1 cellular context compared by ENCODE assay signal in genomic region chr7:23181684-23182553, GRCh38.
TF ChIP-seq lines count a peak whose summit lies in the region.

Gene NUP42, plus strand, starts transcription at chr7:23182048. Its CDS starts 38 bp downstream, at chr7:23182086.

TF ChIP-seq in HepG2, 621 proteins besides CTCF, POLR2A, EP300 and RAD21 (continued from another document and continues in another):
- TF ChIP-seq HBP1 (CRISPR knock-in tag; IDR thresholded peaks at IDR 0.05; ENCODE audit: low read depth) (peak; percentile 62; the same call in 1 of the 2 replicates), YY1 (IDR thresholded peaks at IDR 0.05; ENCODE audit: insufficient read depth, insufficient replicate concordance, low read depth, low read length) (peak; percentile 72), CREBL2 (CRISPR knock-in tag; IDR thresholded peaks at IDR 0.05; ENCODE audit: borderline replicate concordance) (peak; percentile 36; the same call in 1 of the 2 replicates), CAMTA2 (CRISPR knock-in tag; IDR thresholded peaks at IDR 0.05; ENCODE audit: borderline replicate concordance) (no peak), ZNF629 (CRISPR knock-in tag; conservative IDR thresholded peaks at IDR 0.05) (no peak), KAT2B (IDR thresholded peaks at IDR 0.05; ENCODE audit: borderline replicate concordance, low read depth, low read length) (no peak), ZBED4 (CRISPR knock-in tag; IDR thresholded peaks at IDR 0.05; ENCODE audit: borderline replicate concordance) (no peak), HCFC1 (IDR thresholded peaks at IDR 0.05; ENCODE audit: low read depth, low read length) (peak; percentile 62), ZBTB21 (CRISPR knock-in tag; IDR thresholded peaks at IDR 0.05) (peak; percentile 74), ZNF512 (CRISPR knock-in tag; IDR thresholded peaks at IDR 0.05) (peak; percentile 90; the same call in 1 of the 2 replicates), NKX3-1 (CRISPR knock-in tag; IDR thresholded peaks at IDR 0.05) (no peak), TBL1XR1 (IDR thresholded peaks at IDR 0.05; ENCODE audit: borderline replicate concordance, low read length, partially characterized antibody) (peak; percentile 22), TEF (CRISPR knock-in tag; IDR thresholded peaks at IDR 0.05) (no peak; the same call in 1 of the 2 replicates), ZBTB43 (CRISPR knock-in tag; conservative IDR thresholded peaks at IDR 0.05) (no peak), ZNF737 (CRISPR knock-in tag; IDR thresholded peaks at IDR 0.05; ENCODE audit: borderline replicate concordance) (no peak), TBP (CRISPR knock-in tag; IDR thresholded peaks at IDR 0.05) (no peak), MIER3 (CRISPR knock-in tag; IDR thresholded peaks at IDR 0.05; ENCODE audit: borderline replicate concordance) (peak; percentile 78; the same call in 1 of the 2 replicates), MXD1 (CRISPR knock-in tag; IDR thresholded peaks at IDR 0.05) (peak; percentile 76), ZNF574 (CRISPR knock-in tag; IDR thresholded peaks at IDR 0.05) (peak; percentile 90), CBFB (CRISPR knock-in tag; IDR thresholded peaks at IDR 0.05) (no peak), DRAP1 (CRISPR knock-in tag; IDR thresholded peaks at IDR 0.05) (peak; percentile 83), ZNF235 (CRISPR knock-in tag; IDR thresholded peaks at IDR 0.05; ENCODE audit: borderline replicate concordance) (peak; percentile 60; the same call in 1 of the 2 replicates), TERF1 (CRISPR knock-in tag; IDR thresholded peaks at IDR 0.05) (no peak), ZC3H4 (CRISPR knock-in tag; IDR thresholded peaks at IDR 0.05; ENCODE audit: borderline replicate concordance) (no peak), E2F1 (CRISPR knock-in tag; IDR thresholded peaks at IDR 0.05) (peak; percentile 74; the same call in 1 of the 2 replicates), GLI4 (CRISPR knock-in tag; IDR thresholded peaks at IDR 0.05; ENCODE audit: borderline replicate concordance) (peak; percentile 75; the same call in 1 of the 2 replicates), PHF20 (CRISPR knock-in tag; IDR thresholded peaks at IDR 0.05) (peak; percentile 96), ZNF350 (CRISPR knock-in tag; IDR thresholded peaks at IDR 0.05; ENCODE audit: borderline replicate concordance, low read depth) (peak; percentile 94), CREM (IDR thresholded peaks at IDR 0.05) (peak; percentile 99), CREM (CRISPR knock-in tag; IDR thresholded peaks at IDR 0.05) (peak; percentile 85), SOX13 (IDR thresholded peaks at IDR 0.05) (no peak; the same call in 1 of the 2 replicates), SOX13 (CRISPR knock-in tag; conservative IDR thresholded peaks at IDR 0.05 in 1 of 2, IDR thresholded peaks at IDR 0.05 in 1 of 2) (peak in 1 of 2 experiments; percentile 46; a peak in 1 of 4 replicates), ZNF777 (CRISPR knock-in tag; IDR thresholded peaks at IDR 0.05) (peak; percentile 60; the same call in 1 of the 2 replicates), KMT2A (CRISPR knock-in tag; IDR thresholded peaks at IDR 0.05) (peak; percentile 95), ZNF33B (CRISPR knock-in tag; IDR thresholded peaks at IDR 0.05) (no peak), NFAT5 (CRISPR knock-in tag; IDR thresholded peaks at IDR 0.05) (no peak), ZNF136 (CRISPR knock-in tag; IDR thresholded peaks at IDR 0.05; ENCODE audit: low read depth) (peak; percentile 86; the same call in 1 of the 2 replicates)
